19 cellular contexts compared by ENCODE assay signal in the genomic region with DNA sequence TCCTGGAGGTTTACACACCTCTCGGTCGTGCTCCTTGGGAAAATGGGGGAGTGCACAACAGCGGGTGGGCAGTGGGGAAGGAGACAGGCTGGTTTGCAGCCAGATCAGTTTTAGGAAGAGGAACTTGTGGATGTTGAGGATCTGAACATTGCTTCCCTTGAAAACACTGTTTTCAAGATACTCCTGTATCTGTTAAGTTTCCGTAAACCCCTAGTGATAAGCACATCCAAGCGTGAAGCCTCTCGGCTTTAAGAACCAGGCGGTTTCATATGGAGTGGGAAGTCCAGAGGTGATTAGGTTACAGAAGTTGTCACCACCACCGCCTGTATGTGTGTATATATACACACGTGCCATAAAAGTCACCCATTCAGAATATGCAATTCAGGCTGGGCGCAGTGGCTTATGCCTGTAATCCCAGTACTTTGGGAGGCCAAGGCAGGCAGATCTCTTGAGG. TPM values are rescaled to one million over a fixed set of nuclear protein-coding genes. Genes with fewer than 3 reads are reported as not detected.
DNase-seq lines count a peak whose midpoint lies in the region; ATAC-seq and TF ChIP-seq lines count a peak whose summit lies in the region.
"Had no signal": no experiment of that assay in that cellular context is flagged by ENCODE, and none has a peak within 500 bp of the region (broad histone marks: within the 10 kb centered on the region; RNA-seq: fewer than 3 reads in every experiment).

No MANE protein-coding gene starts in this region.

- H3K9ac ChIP-seq in SU-DHL-6 (ENCODE audit: low read length) (peak overlapping the region; percentile 34), skeletal muscle satellite cell (ENCODE audit: low read depth, low read length) (peak overlapping the region; percentile 46)

- H3F3A ChIP-seq in SU-DHL-6 (ENCODE audit: insufficient read depth) = peaks cover 60% of the 10 kb centered on the region

- POLR2A ChIA-PET in HEK293 (lab: Yijun Ruan, JAX) = interaction anchor here (0.7 kb wide), 1 partner anchor 378 kb away, joined by 11 read pairs; no protein-coding TSS in a partner anchor

- ATAC-seq in GM18861 (IDR thresholded peaks at IDR 0.05; ENCODE audit: unreplicated experiment) = no peak
- ATAC-seq: sciatic nerve had no signal

- TF ChIP-seq CTCF in HEK293 (tag by site-specific recombination; IDR thresholded peaks at IDR 0.05) = no peak
- no peak for TF ChIP-seq CTCF in SU-DHL-6 (IDR thresholded peaks at IDR 0.05; ENCODE audit: insufficient read depth, low read length, poor library complexity, severe bottlenecking)
- TF ChIP-seq CTCF in hepatocyte (IDR thresholded peaks at IDR 0.05; ENCODE audit: poor library complexity) = no peak

- H3K4me1 ChIP-seq in HEK293 (ENCODE audit: control insufficient read depth, insufficient read depth, low read length) = peaks cover 19% of the 10 kb centered on the region
- H3K4me1 ChIP-seq in hepatocyte (ENCODE audit: insufficient read depth) = no peaks in the 10 kb centered on the region
- peaks cover 22% of the 10 kb centered on the region for H3K4me1 ChIP-seq in skeletal muscle satellite cell (ENCODE audit: control insufficient read depth, insufficient read depth, low read length)

- H3K4me3 ChIP-seq in HEK293 (ENCODE audit: low read depth, low read length) (no peak overlapping the region), SU-DHL-6 (ENCODE audit: insufficient read depth, low read length, poor library complexity, severe bottlenecking) (no peak overlapping the region), hepatocyte (no peak overlapping the region), skeletal muscle satellite cell (ENCODE audit: low read length) (no peak overlapping the region)

- H3K36me3 ChIP-seq in HEK293 (ENCODE audit: control insufficient read depth in 2 of 2, insufficient read depth in 1 of 2, low read length in 2 of 2) (peaks cover 0 to 14% of the 10 kb centered on the region in 2 experiments; a peak in 1 of 3 replicates), SU-DHL-6 (ENCODE audit: low read length) (peaks cover 14% of the 10 kb centered on the region), hepatocyte (replicated peaks; ENCODE audit: insufficient read depth, low read depth) (no peaks in the 10 kb centered on the region), skeletal muscle satellite cell (ENCODE audit: insufficient read depth, low read length) (peaks cover 6% of the 10 kb centered on the region)

- H3K79me2 ChIP-seq in SU-DHL-6 (ENCODE audit: insufficient read depth, low read length) (peaks cover 99% of the 10 kb centered on the region), hepatocyte (peaks cover 83% of the 10 kb centered on the region)

- H3K9me2 ChIP-seq in SU-DHL-6 (replicated peaks; ENCODE audit: insufficient read depth, low read length) (no peaks in the 10 kb centered on the region), hepatocyte (replicated peaks; ENCODE audit: insufficient read depth) (no peaks in the 10 kb centered on the region)

- H3K27me3 ChIP-seq in SU-DHL-6 (ENCODE audit: low read length) = no peaks in the 10 kb centered on the region
- no peaks in the 10 kb centered on the region for H3K27me3 ChIP-seq in hepatocyte
- H3K27me3 ChIP-seq in skeletal muscle satellite cell (ENCODE audit: control insufficient read depth, insufficient read depth, low read length) = no peaks in the 10 kb centered on the region

- H3K9me3 ChIP-seq in HEK293 (ENCODE audit: control insufficient read depth, insufficient read depth, low read depth, low read length) = peaks cover 2% of the 10 kb centered on the region; the same call in 1 of the 2 replicates
- H3K9me3 ChIP-seq in SU-DHL-6 (ENCODE audit: insufficient read depth, low read length) = 0 out of 2 replicates have a peak, but pooled peaks cover 4% of the 10 kb centered on the region
- H3K9me3 ChIP-seq in hepatocyte (ENCODE audit: low read depth) = no peaks in the 10 kb centered on the region
- no peaks in the 10 kb centered on the region for H3K9me3 ChIP-seq in skeletal muscle satellite cell (replicated peaks; ENCODE audit: low read length)

- CTCF ChIA-PET in HEK293 (lab: Yijun Ruan, JAX) = interaction anchor here (0.6 to 2.2 kb wide), 5 partner anchors 13 to 279 kb away, joined by 3 to 6 read pairs (median 3); no protein-coding TSS in a partner anchor

- H2AFZ ChIP-seq in SU-DHL-6 (ENCODE audit: low read depth, low read length, severe bottlenecking) = no peak overlapping the region
- no peak overlapping the region for H2AFZ ChIP-seq in hepatocyte

- 60% methylated on average over 10 of the region's 10 CpGs for WGBS in hepatocyte (ENCODE audit: low lambda C conversion rate, missing lambda C conversion rate)

- H3K4me2 ChIP-seq in SU-DHL-6 (ENCODE audit: low read depth, low read length, poor library complexity, severe bottlenecking) (peak overlapping the region; percentile 43), hepatocyte (peak overlapping the region; percentile 1), skeletal muscle satellite cell (ENCODE audit: low read length) (no peak overlapping the region)

- H3K27ac ChIP-seq in HEK293 (ENCODE audit: extremely low read depth, low read depth, low read length) (peak overlapping the region; percentile 8; the same call in 1 of the 2 replicates), SU-DHL-6 (ENCODE audit: low read depth, low read length) (peak overlapping the region; percentile 86), hepatocyte (peak overlapping the region; percentile 47)

- H4K20me1 ChIP-seq in SU-DHL-6 (ENCODE audit: low read depth, low read length) (no peaks in the 10 kb centered on the region), hepatocyte (ENCODE audit: insufficient read depth, poor library complexity, severe bottlenecking) (peaks cover 7% of the 10 kb centered on the region)

- DNase-seq in hepatocyte (ENCODE audit: low spot score) (no peak), NK-92 (lab: John Stamatoyannopoulos, UW; ENCODE audit: unreplicated experiment) (no peak), NAMALWA (ENCODE audit: low spot score) (no peak), NCI-H1930 (lab: John Stamatoyannopoulos, UW) (no peak)
- DNase-seq: activated CD4-positive, alpha-beta T cell treated with anti-CD3 and anti-CD28 coated beads for 48 hours; activated naive CD8-positive, alpha-beta T cell treated with anti-CD3 and anti-CD28 coated beads for 36 hours; activated T-cell treated with anti-CD3 and anti-CD28 coated beads for 4 hours; NCI-H1694; NCI-H526; stimulated activated CD4-positive, alpha-beta T cell treated with anti-CD3 and anti-CD28 coated beads, Interleukin-4, amount 100 ng/mL, for 24 hours; trophoblast cell had no signal

TF ChIP-seq in HEK293, 187 proteins besides CTCF, POLR2A, EP300 and RAD21 (continues in another document):
- TF ChIP-seq ZBTB7A (tag by site-specific recombination; IDR thresholded peaks at IDR 0.05; ENCODE audit: low read depth) = no peak
- TF ChIP-seq ZFHX2 (tag by site-specific recombination; conservative IDR thresholded peaks at IDR 0.05) = peak; percentile 42; the same call in 1 of the 2 replicates
- no peak for TF ChIP-seq ZNF792 (tag by site-specific recombination; IDR thresholded peaks at IDR 0.05)
- peak; percentile 56 for TF ChIP-seq EGR2 (tag by site-specific recombination; IDR thresholded peaks at IDR 0.05; ENCODE audit: low read depth)
- TF ChIP-seq ZNF664 (tag by site-specific recombination; IDR thresholded peaks at IDR 0.05) = no peak
- TF ChIP-seq, protein P1, sequence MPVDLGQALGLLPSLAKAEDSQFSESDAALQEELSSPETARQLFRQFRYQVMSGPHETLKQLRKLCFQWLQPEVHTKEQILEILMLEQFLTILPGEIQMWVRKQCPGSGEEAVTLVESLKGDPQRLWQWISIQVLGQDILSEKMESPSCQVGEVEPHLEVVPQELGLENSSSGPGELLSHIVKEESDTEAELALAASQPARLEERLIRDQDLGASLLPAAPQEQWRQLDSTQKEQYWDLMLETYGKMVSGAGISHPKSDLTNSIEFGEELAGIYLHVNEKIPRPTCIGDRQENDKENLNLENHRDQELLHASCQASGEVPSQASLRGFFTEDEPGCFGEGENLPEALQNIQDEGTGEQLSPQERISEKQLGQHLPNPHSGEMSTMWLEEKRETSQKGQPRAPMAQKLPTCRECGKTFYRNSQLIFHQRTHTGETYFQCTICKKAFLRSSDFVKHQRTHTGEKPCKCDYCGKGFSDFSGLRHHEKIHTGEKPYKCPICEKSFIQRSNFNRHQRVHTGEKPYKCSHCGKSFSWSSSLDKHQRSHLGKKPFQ (tag by site-specific recombination; IDR thresholded peaks at IDR 0.05) = peak; percentile 65; the same call in 1 of the 2 replicates
- no peak for TF ChIP-seq RBAK (tag by site-specific recombination; IDR thresholded peaks at IDR 0.05)
- no peak for TF ChIP-seq ZNF747 (tag by site-specific recombination; IDR thresholded peaks at IDR 0.05)
- no peak for TF ChIP-seq ZNF280C (tag by site-specific recombination; IDR thresholded peaks at IDR 0.05)
- no peak for TF ChIP-seq MEIS1 (CRISPR knock-in tag; IDR thresholded peaks at IDR 0.05; ENCODE audit: borderline replicate concordance)
- TF ChIP-seq TCF7L2 (IDR thresholded peaks at IDR 0.05; ENCODE audit: borderline replicate concordance, low read depth, low read length) = no peak
- TF ChIP-seq BCL11B (tag by site-specific recombination; IDR thresholded peaks at IDR 0.05; ENCODE audit: low read depth) = no peak
- TF ChIP-seq ZNF548 (tag by site-specific recombination; IDR thresholded peaks at IDR 0.05) = no peak
- TF ChIP-seq ZXDB (tag by site-specific recombination; IDR thresholded peaks at IDR 0.05) = no peak
- TF ChIP-seq SETDB1 (IDR thresholded peaks at IDR 0.05; ENCODE audit: insufficient read length, low read length) = no peak

RNA-seq across cellular contexts. Expression of gene SIPA1L3, which starts 47.4 kb away (rescaled TPM):
- total RNA-seq in hepatocyte = 14.2 and 23.3 TPM in 2 replicates
- 13.7 and 15.6 TPM in 2 replicates for polyA plus RNA-seq in hepatocyte
- total RNA-seq in skeletal muscle satellite cell (2012; rRNA removed) = 29.9 and 31.7 TPM in 2 replicates

RNA-seq across cellular contexts. Expression of gene WDR87, which starts 48.1 kb away (rescaled TPM):
- total RNA-seq in hepatocyte = not detected in 2 replicates
- polyA plus RNA-seq in hepatocyte = 0.11 TPM in 1 of 2 replicates, not detected in the other
- total RNA-seq in skeletal muscle satellite cell (2012; rRNA removed) = not detected in 2 replicates
- total RNA-seq: activated naive CD8-positive, alpha-beta T cell treated with anti-CD3 and anti-CD28 coated beads for 36 hours; cardiac septum; liver; sciatic nerve had no signal
- polyA plus RNA-seq: liver, neural cell had no signal

Comparison
In these comparisons a context has a peak if more than half of its experiments do, and no peak if none do; other contexts are left out.
1. H3K27ac ChIP-seq: peak in every context shown above with its lines; median percentile 86 in SU-DHL-6; 47 in hepatocyte; 8 in HEK293.